In the genomic region with DNA sequence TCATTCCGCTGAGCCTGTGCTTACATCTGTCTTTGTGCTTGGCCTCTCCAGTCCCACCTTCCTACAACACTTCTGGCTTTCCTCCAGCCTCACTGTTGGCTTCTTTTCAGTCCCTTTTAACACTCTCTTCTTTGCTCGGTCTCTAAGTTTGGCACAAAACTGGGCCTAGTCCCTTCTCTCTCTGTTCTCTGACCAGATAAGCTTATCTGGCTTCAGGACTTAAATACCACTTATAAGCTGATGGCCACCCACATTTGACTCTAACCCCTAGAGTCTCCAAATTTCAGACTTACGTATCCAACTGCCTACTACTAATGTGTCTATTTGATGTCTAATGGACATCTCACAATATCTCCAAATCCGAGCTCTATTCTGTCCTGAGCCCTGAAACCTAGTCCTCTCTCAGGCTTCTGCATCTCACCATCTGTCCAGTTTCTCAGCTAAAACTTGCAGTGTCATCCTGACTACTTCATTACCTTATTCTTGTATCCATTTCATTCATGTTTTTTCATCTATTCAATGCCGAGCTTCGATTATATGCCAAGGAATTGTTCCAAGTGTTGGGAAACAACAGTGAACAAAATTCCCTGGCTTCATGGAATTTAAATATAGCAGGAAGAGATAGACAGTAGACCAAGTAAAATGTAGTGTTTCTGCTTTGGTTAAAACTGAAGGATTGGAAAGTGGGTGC, we compare ENCODE assay signal across 1 cellular context.
TF ChIP-seq lines count a peak whose summit lies in the region.

No MANE protein-coding gene starts in this region.

TF ChIP-seq in HepG2, 621 proteins besides CTCF, POLR2A, EP300 and RAD21:
- TF ChIP-seq, protein P1, sequence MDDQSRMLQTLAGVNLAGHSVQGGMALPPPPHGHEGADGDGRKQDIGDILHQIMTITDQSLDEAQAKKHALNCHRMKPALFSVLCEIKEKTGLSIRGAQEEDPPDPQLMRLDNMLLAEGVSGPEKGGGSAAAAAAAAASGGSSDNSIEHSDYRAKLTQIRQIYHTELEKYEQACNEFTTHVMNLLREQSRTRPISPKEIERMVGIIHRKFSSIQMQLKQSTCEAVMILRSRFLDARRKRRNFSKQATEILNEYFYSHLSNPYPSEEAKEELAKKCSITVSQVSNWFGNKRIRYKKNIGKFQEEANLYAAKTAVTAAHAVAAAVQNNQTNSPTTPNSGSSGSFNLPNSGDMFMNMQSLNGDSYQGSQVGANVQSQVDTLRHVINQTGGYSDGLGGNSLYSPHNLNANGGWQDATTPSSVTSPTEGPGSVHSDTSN (CRISPR knock-in tag; IDR thresholded peaks at IDR 0.05; ENCODE audit: borderline replicate concordance), result no peak
- TF ChIP-seq, protein P2, sequence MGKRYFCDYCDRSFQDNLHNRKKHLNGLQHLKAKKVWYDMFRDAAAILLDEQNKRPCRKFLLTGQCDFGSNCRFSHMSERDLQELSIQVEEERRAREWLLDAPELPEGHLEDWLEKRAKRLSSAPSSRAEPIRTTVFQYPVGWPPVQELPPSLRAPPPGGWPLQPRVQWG (CRISPR knock-in tag; IDR thresholded peaks at IDR 0.05; ENCODE audit: borderline replicate concordance, low read depth), result no peak
- TF ChIP-seq NFE2L2 (IDR thresholded peaks at IDR 0.05; ENCODE audit: low read length) (0 out of 2 replicates have a peak, but pooled peaks have one; percentile 11), ZNF496 (CRISPR knock-in tag; IDR thresholded peaks at IDR 0.05; ENCODE audit: insufficient replicate concordance) (no peak)
